ENCODE assay signal across 14 cellular contexts in the genomic region with DNA sequence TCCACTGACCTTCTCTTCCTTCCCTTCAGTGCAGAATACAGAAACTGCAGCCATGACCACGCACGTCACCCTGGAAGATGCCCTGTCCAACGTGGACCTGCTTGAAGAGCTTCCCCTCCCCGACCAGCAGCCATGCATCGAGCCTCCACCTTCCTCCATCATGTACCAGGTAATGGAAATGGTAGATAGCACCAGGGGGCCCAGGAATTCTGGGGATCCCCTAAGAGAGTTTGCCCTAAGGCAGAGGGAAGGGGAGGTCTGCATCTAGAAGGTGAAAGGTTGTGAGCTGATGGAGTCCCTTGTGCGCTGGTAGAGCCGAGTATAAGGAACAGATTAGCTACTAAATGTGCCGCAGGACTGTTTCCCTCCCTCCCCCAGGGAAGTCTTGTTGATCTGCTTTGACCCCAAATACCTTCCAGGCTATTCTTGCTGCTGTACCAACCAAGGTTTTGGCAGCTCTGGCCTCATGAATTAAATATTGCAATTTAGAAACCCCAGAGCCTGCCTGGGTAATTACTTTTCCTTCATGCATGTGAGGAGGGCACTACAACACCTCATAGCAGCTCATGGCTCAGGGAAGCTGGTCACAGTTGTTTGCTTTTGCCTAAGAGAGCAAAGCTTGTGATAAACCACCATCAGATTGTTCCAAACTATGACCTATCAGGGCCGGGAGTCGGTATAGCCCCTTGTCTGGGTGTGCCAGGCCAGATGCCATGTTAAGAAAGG. TPM values are rescaled to one million over a fixed set of nuclear protein-coding genes. Genes with fewer than 3 reads are reported as not detected.
DNase-seq lines count a peak whose midpoint lies in the region; ATAC-seq lines count a peak whose summit lies in the region.
"Had no signal": no experiment of that assay in that cellular context is flagged by ENCODE, and none has a peak within 500 bp of the region (broad histone marks: within the 10 kb centered on the region; RNA-seq: fewer than 3 reads in every experiment).

No MANE protein-coding gene starts in this region.

- H3K4me3 ChIP-seq in CD4-positive, CD25-positive, alpha-beta regulatory T cell (ENCODE audit: low read depth, low read length): no peak overlapping the region
- H3K4me3 ChIP-seq in naive thymus-derived CD4-positive, alpha-beta T cell (ENCODE audit: low read length): no peak overlapping the region
- H3K4me3 ChIP-seq: GM23338, MG63, neural progenitor cell had no signal

- H3K36me3 Mint-ChIP-seq in CD4-positive, CD25-positive, alpha-beta regulatory T cell: peaks cover 36% of the 10 kb centered on the region
- H3K36me3 Mint-ChIP-seq in IgD-negative memory B cell: peaks cover 11% of the 10 kb centered on the region
- peaks cover 5 to 57% (median 45%) of the 10 kb centered on the region in 5 donors for H3K36me3 Mint-ChIP-seq in naive thymus-derived CD4-positive, alpha-beta T cell

- no peak overlapping the region for H3K27ac ChIP-seq in CD4-positive, CD25-positive, alpha-beta regulatory T cell (ENCODE audit: insufficient read depth, low read length, poor library complexity, severe bottlenecking)
- no peak overlapping the region for H3K27ac ChIP-seq in naive thymus-derived CD4-positive, alpha-beta T cell (ENCODE audit: low read depth, low read length)
- H3K27ac ChIP-seq: neural progenitor cell had no signal

- no peaks in the 10 kb centered on the region for H3K9me3 Mint-ChIP-seq in CD4-positive, CD25-positive, alpha-beta regulatory T cell
- no peaks in the 10 kb centered on the region for H3K9me3 Mint-ChIP-seq in IgD-negative memory B cell
- peaks cover 0 to 12% (median 0%) of the 10 kb centered on the region in 11 donors for H3K9me3 Mint-ChIP-seq in naive thymus-derived CD4-positive, alpha-beta T cell
- H3K9me3 Mint-ChIP-seq: endodermal cell, GM23338, neural progenitor cell had no signal

- H3K27ac Mint-ChIP-seq in CD4-positive, CD25-positive, alpha-beta regulatory T cell: peak overlapping the region; percentile 11 to 97 (median 64)
- peak overlapping the region in 2 of 3 donors; percentile 42 to 84 for H3K27ac Mint-ChIP-seq in IgD-negative memory B cell
- H3K27ac Mint-ChIP-seq in naive thymus-derived CD4-positive, alpha-beta T cell: peak overlapping the region in 7 of 9 donors; percentile 41 to 98 (median 75)
- H3K27ac Mint-ChIP-seq: endodermal cell, GM23338, neural progenitor cell had no signal

- no peaks in the 10 kb centered on the region for H3K27me3 Mint-ChIP-seq in CD4-positive, CD25-positive, alpha-beta regulatory T cell
- H3K27me3 Mint-ChIP-seq in IgD-negative memory B cell: peaks cover 2% of the 10 kb centered on the region
- H3K27me3 Mint-ChIP-seq in naive thymus-derived CD4-positive, alpha-beta T cell: no peaks in the 10 kb centered on the region

- POLR2A ChIA-PET in naive thymus-derived CD4-positive, alpha-beta T cell (lab: Charles Lee): interaction anchor here (1.2 to 6.2 kb wide), 5 partner anchors 12 to 28 kb away, joined by 3 to 53 read pairs (median 6); no protein-coding TSS in a partner anchor

- intact Hi-C loops in Right ventricle myocardium superior (cut with DNase I): no loop called here
- intact Hi-C loops in naive thymus-derived CD4-positive, alpha-beta T cell (cut with micrococcal nuclease): no loop called here

- H3K4me3 Mint-ChIP-seq in CD4-positive, CD25-positive, alpha-beta regulatory T cell: no peak overlapping the region
- no peak overlapping the region for H3K4me3 Mint-ChIP-seq in IgD-negative memory B cell
- H3K4me3 Mint-ChIP-seq in naive thymus-derived CD4-positive, alpha-beta T cell: no peak overlapping the region
- H3K4me3 Mint-ChIP-seq: endodermal cell, GM23338, neural progenitor cell had no signal

- peaks cover 58% of the 10 kb centered on the region for H3K36me3 ChIP-seq in CD4-positive, CD25-positive, alpha-beta regulatory T cell (ENCODE audit: control insufficient read depth, insufficient read depth, low read length)
- peaks cover 31 to 46% (median 42%) of the 10 kb centered on the region in 3 experiments for H3K36me3 ChIP-seq in naive thymus-derived CD4-positive, alpha-beta T cell (ENCODE audit: control insufficient read depth in 2 of 3, insufficient read depth in 3 of 3, low read length in 3 of 3)
- H3K36me3 ChIP-seq: MG63, neural progenitor cell had no signal

- ATAC-seq in CD4-positive, CD25-positive, alpha-beta regulatory T cell (ENCODE audit: low read depth in 2 of 2): no peak
- peak; percentile 23 for ATAC-seq in Right ventricle myocardium superior (ENCODE audit: poor library complexity)
- ATAC-seq in naive thymus-derived CD4-positive, alpha-beta T cell: no peak
- ATAC-seq: GM23338 had no signal

- no peaks in the 10 kb centered on the region for H3K27me3 ChIP-seq in CD4-positive, CD25-positive, alpha-beta regulatory T cell (ENCODE audit: control insufficient read depth, insufficient read depth, low read length)
- H3K27me3 ChIP-seq in naive thymus-derived CD4-positive, alpha-beta T cell (ENCODE audit: control insufficient read depth in 2 of 2, insufficient read depth in 2 of 2, low read length in 2 of 2): no peaks in the 10 kb centered on the region
- H3K27me3 ChIP-seq: MG63, neural progenitor cell had no signal

- no peaks in the 10 kb centered on the region for H3K9me3 ChIP-seq in CD4-positive, CD25-positive, alpha-beta regulatory T cell (ENCODE audit: control insufficient read depth in 2 of 2, low read length in 2 of 2)
- no peaks in the 10 kb centered on the region for H3K9me3 ChIP-seq in naive thymus-derived CD4-positive, alpha-beta T cell (ENCODE audit: control insufficient read depth in 2 of 3, low read length in 3 of 3)
- H3K9me3 ChIP-seq: MG63 had no signal

- CTCF ChIA-PET in naive thymus-derived CD4-positive, alpha-beta T cell (lab: Charles Lee): no interaction called here

- peaks cover 38 to 83% (median 67%) of the 10 kb centered on the region in 4 donors for H3K4me1 Mint-ChIP-seq in CD4-positive, CD25-positive, alpha-beta regulatory T cell
- peaks cover 21 to 45% (median 30%) of the 10 kb centered on the region in 3 donors for H3K4me1 Mint-ChIP-seq in IgD-negative memory B cell
- peaks cover 63 to 93% (median 90%) of the 10 kb centered on the region in 7 donors for H3K4me1 Mint-ChIP-seq in naive thymus-derived CD4-positive, alpha-beta T cell
- H3K4me1 Mint-ChIP-seq: endodermal cell had no signal

- DNase-seq in CD4-positive, CD25-positive, alpha-beta regulatory T cell: no peak
- DNase-seq in Right ventricle myocardium superior (no peak), cerebellum (ENCODE audit: low spot score) (no peak), NCI-H2029 (lab: John Stamatoyannopoulos, UW) (no peak)
- no peak for DNase-seq in naive thymus-derived CD4-positive, alpha-beta T cell
- no peak for DNase-seq in stimulated activated CD8-positive, alpha-beta memory T cell treated with anti-CD3 and anti-CD28 coated beads, Interleukin-4, amount 100 ng/mL, for 48 hours
- DNase-seq: activated CD4-positive, alpha-beta T cell treated with anti-CD3 and anti-CD28 coated beads, Interleukin-2, amount 50 U/mL, for 1 hour; endodermal cell; MG63; NCI-H1694 treated with DMSO at 0.1 percent for 48 hours; NCI-H345 had no signal

- peaks cover 54% of the 10 kb centered on the region for H3K4me1 ChIP-seq in CD4-positive, CD25-positive, alpha-beta regulatory T cell (ENCODE audit: control insufficient read depth, insufficient read depth, low read length, poor library complexity, severe bottlenecking)
- H3K4me1 ChIP-seq in naive thymus-derived CD4-positive, alpha-beta T cell (ENCODE audit: control insufficient read depth in 2 of 2, insufficient read depth in 2 of 2, low read length in 2 of 2): peaks cover 36 to 83% of the 10 kb centered on the region in 2 donors
- H3K4me1 ChIP-seq: neural progenitor cell had no signal

RNA-seq across cellular contexts. Expression of a gene that starts 19.6 kb away (rescaled TPM):
- total RNA-seq in CD4-positive, CD25-positive, alpha-beta regulatory T cell: 357 TPM
- polyA plus RNA-seq in CD4-positive, CD25-positive, alpha-beta regulatory T cell: 100 to 1,000 TPM; 332 to 383 (median 360) TPM
- 366 TPM for polyA plus RNA-seq in IgD-negative memory B cell
- total RNA-seq in Right ventricle myocardium superior: 27.6 TPM
- total RNA-seq in naive thymus-derived CD4-positive, alpha-beta T cell: 100 to 1,000 TPM; 386 to 449 (median 401) TPM
- polyA plus RNA-seq in naive thymus-derived CD4-positive, alpha-beta T cell: 100 to 1,000 TPM; 522 to 755 TPM
- 94.8 TPM for total RNA-seq in cerebellum
